Comparison of ENCODE assay signal across 11 cellular contexts in the genomic region with DNA sequence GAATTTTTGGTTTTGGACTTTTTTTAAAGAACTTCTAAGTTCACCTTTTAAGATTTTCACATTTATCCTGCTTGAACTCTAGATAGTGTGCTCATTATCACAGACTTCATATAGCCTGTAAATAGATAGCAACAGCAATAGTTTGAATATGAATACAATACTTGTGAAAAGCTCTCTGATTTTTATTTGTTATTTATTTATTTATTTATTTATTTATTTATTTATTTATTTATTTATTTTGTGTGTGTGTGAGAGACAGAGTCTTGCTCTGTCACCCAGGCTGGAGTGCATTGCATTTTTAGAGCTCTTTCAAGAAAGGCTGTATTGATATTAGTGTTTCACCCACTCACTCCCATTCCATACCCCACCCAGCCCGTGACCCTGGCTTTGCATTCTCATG.
"Had no signal": no experiment of that assay in that cellular context is flagged by ENCODE, and none has a peak within 500 bp of the region (broad histone marks: within the 10 kb centered on the region; RNA-seq: fewer than 3 reads in every experiment).

No MANE protein-coding gene starts in this region.

- H3K36me3 ChIP-seq: HAP-1 had no signal

- H3K9me3 Mint-ChIP-seq: GM23338, H9 had no signal

- H3K4me3 Mint-ChIP-seq: GM23338, H9, HFFc6 had no signal

- H3K27ac ChIP-seq: GM23248 had no signal

- DNase-seq: GM23248, GOT3, H7, H9, HCEC 1CT, HFFc6 had no signal

- FAIRE-seq: H1, H54 had no signal

- ATAC-seq: GM23338, HCT116 had no signal

- H3K4me3 ChIP-seq: GM23248, GM23338, HAP-1 had no signal

- H3K4me2 ChIP-seq: GM23338 had no signal

- H3K27ac Mint-ChIP-seq: GM23338, H9, HFFc6 had no signal

- H3K9me3 ChIP-seq: HAP-1 had no signal

- H3K4me1 ChIP-seq: HAP-1 had no signal
